Comparison of ENCODE assay signal across 27 cellular contexts in genomic region chr1:154006136-154006535, GRCh38. TPM values are rescaled to one million over a fixed set of nuclear protein-coding genes. Genes with fewer than 3 reads are reported as not detected.
DNase-seq lines count a peak whose midpoint lies in the region; ATAC-seq and TF ChIP-seq lines count a peak whose summit lies in the region.
"Had no signal": no experiment of that assay in that cellular context is flagged by ENCODE, and none has a peak within 500 bp of the region (broad histone marks: within the 10 kb centered on the region; RNA-seq: fewer than 3 reads in every experiment).

No MANE protein-coding gene starts in this region.

- intact Hi-C loops in activated CD4-positive, alpha-beta T cell treated with anti-CD3 and anti-CD28 coated beads for 36 hours (cut with DNase I, micrococcal nuclease), result no loop called here

- no peaks in the 10 kb centered on the region for H3K36me3 ChIP-seq in osteoblast (ENCODE audit: insufficient read depth, low read length)
- H3K36me3 ChIP-seq: esophagus squamous epithelium, left ventricle myocardium inferior, pancreas, right atrium auricular region, SJCRH30, vagina had no signal

- no peak overlapping the region for H2AFZ ChIP-seq in osteoblast (ENCODE audit: low read length)
- H2AFZ ChIP-seq: hepatocyte had no signal

- no peak overlapping the region for H3K27ac ChIP-seq in osteoblast (ENCODE audit: low read depth, low read length)
- H3K27ac ChIP-seq: esophagus squamous epithelium, hepatocyte, left ventricle myocardium inferior, pancreas, right atrium auricular region, SJCRH30, vagina had no signal

- CTCF ChIA-PET in activated CD4-positive, alpha-beta T cell treated with anti-CD3 and anti-CD28 coated beads for 36 hours (lab: Charles Lee), result no interaction called here

- no peak overlapping the region for H3K4me3 Mint-ChIP-seq in activated CD4-positive, alpha-beta T cell treated with anti-CD3 and anti-CD28 coated beads for 36 hours
- H3K4me3 Mint-ChIP-seq: activated naive CD4-positive, alpha-beta T cell treated with anti-CD3 and anti-CD28 coated beads for 36 hours; activated T-cell treated with anti-CD3 and anti-CD28 coated beads, Interleukin-2, amount 50 U/mL, for 4 hours; CD4-positive, alpha-beta memory T cell; endodermal cell; mesothelial cell of epicardium; naive thymus-derived CD8-positive, alpha-beta T cell had no signal

- H3K4me1 Mint-ChIP-seq in activated CD4-positive, alpha-beta T cell treated with anti-CD3 and anti-CD28 coated beads for 36 hours, result no peaks in the 10 kb centered on the region
- H3K4me1 Mint-ChIP-seq: CD4-positive, alpha-beta memory T cell; endodermal cell had no signal

- no peak overlapping the region for H3K4me3 ChIP-seq in osteoblast (ENCODE audit: insufficient read depth, low read length)
- H3K4me3 ChIP-seq: esophagus squamous epithelium, GM12878, hepatocyte, left ventricle myocardium inferior, pancreas, right atrium auricular region, SJCRH30, vagina had no signal

- peak overlapping the region; percentile 32 for H3K4me2 ChIP-seq in osteoblast (ENCODE audit: insufficient read depth, low read length)
- H3K4me2 ChIP-seq: hepatocyte had no signal

- TF ChIP-seq CTCF in osteoblast (IDR thresholded peaks at IDR 0.05; ENCODE audit: extremely low read depth, low read depth, low read length), result no peak

- POLR2A ChIA-PET in activated CD4-positive, alpha-beta T cell treated with anti-CD3 and anti-CD28 coated beads for 36 hours (lab: Charles Lee), result no interaction called here

- ATAC-seq in activated CD4-positive, alpha-beta T cell treated with anti-CD3 and anti-CD28 coated beads for 36 hours, result no peak
- ATAC-seq in HG02981 (IDR thresholded peaks at IDR 0.05; ENCODE audit: unreplicated experiment) (no peak), HG03097 (IDR thresholded peaks at IDR 0.05; ENCODE audit: low FRiP score, unreplicated experiment) (no peak)
- ATAC-seq: activated T-cell treated with anti-CD3 and anti-CD28 coated beads, Interleukin-2, amount 50 U/mL, for 4 hours; GM12878; naive thymus-derived CD8-positive, alpha-beta T cell; pancreas had no signal

- no peaks in the 10 kb centered on the region for H4K20me1 ChIP-seq in osteoblast (ENCODE audit: insufficient read depth, low read length)

- H3K9me3 Mint-ChIP-seq in activated CD4-positive, alpha-beta T cell treated with anti-CD3 and anti-CD28 coated beads for 36 hours (ENCODE audit: low read depth), result no peaks in the 10 kb centered on the region
- H3K9me3 Mint-ChIP-seq: activated naive CD4-positive, alpha-beta T cell treated with anti-CD3 and anti-CD28 coated beads for 36 hours; activated T-cell treated with anti-CD3 and anti-CD28 coated beads, Interleukin-2, amount 50 U/mL, for 4 hours; CD4-positive, alpha-beta memory T cell; endodermal cell; mesothelial cell of epicardium; naive thymus-derived CD8-positive, alpha-beta T cell had no signal

- H3K36me3 Mint-ChIP-seq in activated CD4-positive, alpha-beta T cell treated with anti-CD3 and anti-CD28 coated beads for 36 hours (ENCODE audit: low read depth), result no peaks in the 10 kb centered on the region
- H3K36me3 Mint-ChIP-seq: CD4-positive, alpha-beta memory T cell; mesothelial cell of epicardium; naive thymus-derived CD8-positive, alpha-beta T cell had no signal

- H3K27me3 ChIP-seq in osteoblast (ENCODE audit: insufficient read depth, low read length), result no peaks in the 10 kb centered on the region
- H3K27me3 ChIP-seq: esophagus squamous epithelium, hepatocyte, pancreas, right atrium auricular region, SJCRH30, vagina had no signal

- H3K27ac Mint-ChIP-seq in activated CD4-positive, alpha-beta T cell treated with anti-CD3 and anti-CD28 coated beads for 36 hours, result no peak overlapping the region
- H3K27ac Mint-ChIP-seq: activated naive CD4-positive, alpha-beta T cell treated with anti-CD3 and anti-CD28 coated beads for 36 hours; CD4-positive, alpha-beta memory T cell; endodermal cell; mesothelial cell of epicardium; naive thymus-derived CD8-positive, alpha-beta T cell had no signal

- no peaks in the 10 kb centered on the region for H3K9me3 ChIP-seq in osteoblast (ENCODE audit: low read depth, low read length)
- H3K9me3 ChIP-seq: esophagus squamous epithelium, left ventricle myocardium inferior, pancreas, right atrium auricular region, SJCRH30, vagina had no signal

- H3K27me3 Mint-ChIP-seq in activated CD4-positive, alpha-beta T cell treated with anti-CD3 and anti-CD28 coated beads for 36 hours, result no peaks in the 10 kb centered on the region
- H3K27me3 Mint-ChIP-seq: CD4-positive, alpha-beta memory T cell; naive thymus-derived CD8-positive, alpha-beta T cell had no signal

- DNase-seq in AG20443 (ENCODE audit: low spot score) (peak; percentile 24), M059J (ENCODE audit: low read depth) (peak; percentile 65), dedifferentiated amniotic fluid mesenchymal stem cell (ENCODE audit: extremely low spot score) (peak; percentile 52), osteoblast (ENCODE audit: insufficient read length, low spot score, missing footprints) (peak; percentile 89), OCI-M2 (lab: John Stamatoyannopoulos, UW; ENCODE audit: unreplicated experiment) (no peak)
- no peak for DNase-seq in activated CD4-positive, alpha-beta T cell treated with anti-CD3 and anti-CD28 coated beads for 36 hours
- DNase-seq: activated CD8-positive, alpha-beta memory T cell treated with anti-CD3 and anti-CD28 coated beads for 24 hours; activated naive CD4-positive, alpha-beta T cell treated with anti-CD3 and anti-CD28 coated beads for 36 hours; activated T-cell treated with anti-CD3 and anti-CD28 coated beads, Interleukin-2, amount 50 U/mL, for 4 hours; CD4-positive, alpha-beta memory T cell; DMS153; endodermal cell; esophagus squamous epithelium; left ventricle myocardium inferior; naive thymus-derived CD8-positive, alpha-beta T cell; NCI-H510A; NK-92 treated with Interleukin-12 subunit alpha and Interleukin-12 subunit beta, amount 100 ng/mL, for 24 hours; pancreas; SJCRH30; T-helper 1 cell had no signal

- no peaks in the 10 kb centered on the region for H3K79me2 ChIP-seq in osteoblast (ENCODE audit: insufficient read depth, low read length)
- H3K79me2 ChIP-seq: hepatocyte had no signal

- H3K4me1 ChIP-seq in osteoblast (ENCODE audit: insufficient read depth, low read length), result peaks cover 10% of the 10 kb centered on the region
- H3K4me1 ChIP-seq: esophagus squamous epithelium, left ventricle myocardium inferior, pancreas, right atrium auricular region, vagina had no signal

RNA-seq across cellular contexts. Expression of gene RPS27, which starts 15.6 kb away (rescaled TPM):
- total RNA-seq in M059J (2014; rRNA removed; shearing (Covaris generic)), result 2,348 and 3,641 TPM in 2 replicates
- total RNA-seq in osteoblast, result 1,441 and 1,685 TPM in 2 replicates
- 1,000 to 10,000 TPM; 1,867 to 2,094 TPM for total RNA-seq in activated CD4-positive, alpha-beta T cell treated with anti-CD3 and anti-CD28 coated beads for 36 hours

RNA-seq across cellular contexts. Expression of gene RAB13, which starts 20.0 kb away (rescaled TPM):
- total RNA-seq in M059J (2014; rRNA removed; shearing (Covaris generic)), result 36.7 and 45.6 TPM in 2 replicates
- total RNA-seq in osteoblast, result 72.0 and 78.4 TPM in 2 replicates
- 10 to 100 TPM; 16.6 to 19.0 TPM for total RNA-seq in activated CD4-positive, alpha-beta T cell treated with anti-CD3 and anti-CD28 coated beads for 36 hours

RNA-seq across cellular contexts. Expression of gene JTB, which starts 28.7 kb away (rescaled TPM):
- 367 and 415 TPM in 2 replicates for total RNA-seq in M059J (2014; rRNA removed; shearing (Covaris generic))
- total RNA-seq in osteoblast, result 146 and 162 TPM in 2 replicates
- 100 to 1,000 TPM; 107 to 145 TPM for total RNA-seq in activated CD4-positive, alpha-beta T cell treated with anti-CD3 and anti-CD28 coated beads for 36 hours

RNA-seq across cellular contexts. Expression of gene CREB3L4, which starts 38.4 kb away (rescaled TPM):
- total RNA-seq in M059J (2014; rRNA removed; shearing (Covaris generic)), result 6.5 and 9.6 TPM in 2 replicates
- 7.2 and 8.8 TPM in 2 replicates for total RNA-seq in osteoblast
- 1 to 10 TPM; 8.5 to 9.1 TPM for total RNA-seq in activated CD4-positive, alpha-beta T cell treated with anti-CD3 and anti-CD28 coated beads for 36 hours

RNA-seq across cellular contexts. Expression of gene SLC39A1, which starts 42.8 kb away (rescaled TPM):
- 120 and 138 TPM in 2 replicates for total RNA-seq in M059J (2014; rRNA removed; shearing (Covaris generic))
- total RNA-seq in osteoblast, result 96.3 and 99.0 TPM in 2 replicates
- 10 to 100 TPM; 64.4 to 65.5 TPM for total RNA-seq in activated CD4-positive, alpha-beta T cell treated with anti-CD3 and anti-CD28 coated beads for 36 hours

Comparison
In these comparisons a context has a peak if more than half of its experiments do, and no peak if none do; other contexts are left out.
1. DNase-seq: peak in AG20443 (single experiment), M059J (single experiment), dedifferentiated amniotic fluid mesenchymal stem cell (single experiment) and osteoblast (single experiment); none in activated CD4-positive, alpha-beta T cell treated with anti-CD3 and anti-CD28 coated beads for 36 hours (single experiment) and OCI-M2 (single experiment).